3 cellular contexts compared by ENCODE assay signal in genomic region chr22:38428714-38429113, GRCh38.
A peak's percentile ranks its signal among the peaks of the same experiment; 100 is the strongest.
TF ChIP-seq lines count a peak whose summit lies in the region.

No MANE protein-coding gene starts in this region.

TF ChIP-seq in HEK293, 187 proteins besides CTCF, POLR2A, EP300 and RAD21:
- TF ChIP-seq ZNF121 (tag by site-specific recombination; IDR thresholded peaks at IDR 0.05) (peak; percentile 92), KLF1 (tag by site-specific recombination; IDR thresholded peaks at IDR 0.05) (no peak)

TF ChIP-seq in K562, 482 proteins besides CTCF, POLR2A, EP300 and RAD21:
- no peak for TF ChIP-seq PML (IDR thresholded peaks at IDR 0.05; ENCODE audit: low read length)
- TF ChIP-seq ZNF121 (CRISPR knock-in tag; conservative IDR thresholded peaks at IDR 0.05) = peak; percentile 58; the same call in 1 of the 2 replicates

TF ChIP-seq in neural cell, 6 proteins besides CTCF, POLR2A, EP300 and RAD21 (continued from another document):
- TF ChIP-seq MXI1 (conservative IDR thresholded peaks at IDR 0.05; ENCODE audit: poor library complexity, severe bottlenecking) (no peak), EZH2 (IDR thresholded peaks at IDR 0.05; ENCODE audit: borderline replicate concordance, insufficient read depth, low read length, poor library complexity, severe bottlenecking) (no peak), POLR2AphosphoS5 (IDR thresholded peaks at IDR 0.05) (no peak), REST (IDR thresholded peaks at IDR 0.05; ENCODE audit: borderline replicate concordance) (no peak), SMC3 (conservative IDR thresholded peaks at IDR 0.05; ENCODE audit: poor library complexity) (no peak)
